19 cellular contexts compared by ENCODE assay signal in the genomic region with DNA sequence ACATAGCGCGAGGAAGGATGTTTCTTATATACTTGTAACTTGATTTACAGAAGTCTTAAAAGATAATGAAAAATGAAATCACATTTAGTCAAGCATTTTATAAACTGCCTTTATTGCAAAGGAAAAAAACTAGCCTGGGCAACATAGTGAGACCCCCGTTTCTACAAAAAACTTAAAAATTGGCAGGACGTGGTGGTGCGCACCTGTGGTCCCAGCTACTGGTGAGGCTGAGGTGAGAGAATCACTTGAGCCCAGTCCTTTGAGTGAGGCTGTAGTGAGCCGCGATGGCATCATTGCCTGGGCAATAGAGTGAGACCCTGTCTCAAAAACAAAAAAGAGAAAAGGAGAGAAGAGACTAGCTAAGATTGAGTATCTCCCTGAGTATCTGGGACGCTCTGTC.
DNase-seq lines count a peak whose midpoint lies in the region; ATAC-seq and TF ChIP-seq lines count a peak whose summit lies in the region.
"Had no signal": no experiment of that assay in that cellular context is flagged by ENCODE, and none has a peak within 500 bp of the region (broad histone marks: within the 10 kb centered on the region; RNA-seq: fewer than 3 reads in every experiment).

No MANE protein-coding gene starts in this region.

- peaks cover 14% of the 10 kb centered on the region for H3K9me3 Mint-ChIP-seq in glutamatergic neuron (ENCODE audit: unreplicated experiment)
- H3K9me3 Mint-ChIP-seq: CD4-positive, alpha-beta memory T cell; GM23338; H9; HFFc6 had no signal

- peaks cover 94% of the 10 kb centered on the region for H3K4me1 ChIP-seq in BLaER1
- no peaks in the 10 kb centered on the region for H3K4me1 ChIP-seq in Panc1 (ENCODE audit: control insufficient read depth, insufficient read depth, low read length)

- no peak for DNase-seq in Panc1 (ENCODE audit: low read depth, low spot score)
- DNase-seq in glutamatergic neuron: no peak
- no peak for DNase-seq in pons (ENCODE audit: low spot score)
- DNase-seq in stimulated activated CD4-positive, alpha-beta T cell treated with anti-CD3 and anti-CD28 coated beads, Interleukin-1b, Interleukin-23, amount 100 ng/mL, for 48 hours: no peak
- no peak for DNase-seq in OCI-M1 (lab: John Stamatoyannopoulos, UW)
- DNase-seq: C1 segment of cervical spinal cord, Calu3, COR-L47, DMS53, DMS79 treated with DMSO at 0.1 percent for 48 hours, GF-D8, H9, HFFc6 had no signal

- H3K27ac ChIP-seq in BLaER1 (peak overlapping the region; percentile 94), Panc1 (ENCODE audit: low read length) (no peak overlapping the region)
- H3K27ac ChIP-seq: 22Rv1 had no signal

- H3K4me3 ChIP-seq in BLaER1: no peak overlapping the region
- H3K4me3 ChIP-seq in Panc1 (ENCODE audit: low read depth in 2 of 2, low read length in 2 of 2): no peak overlapping the region
- H3K4me3 ChIP-seq: GM23338 had no signal

- POLR2A ChIA-PET in Panc1 (lab: Charles Lee): no interaction called here

- H3K27me3 ChIP-seq in BLaER1 (no peaks in the 10 kb centered on the region), Panc1 (ENCODE audit: control insufficient read depth, insufficient read depth, low read length) (no peaks in the 10 kb centered on the region)

- peak overlapping the region; percentile 75; the same call in 1 of the 2 replicates for H3K9ac ChIP-seq in BLaER1

- intact Hi-C loops in Panc1 (cut with micrococcal nuclease; ENCODE audit: unreplicated experiment): no loop called here

- H3K36me3 ChIP-seq in BLaER1: no peaks in the 10 kb centered on the region
- H3K36me3 ChIP-seq in Panc1 (ENCODE audit: control insufficient read depth, insufficient read depth, low read length): no peaks in the 10 kb centered on the region

- H3K9me3 ChIP-seq in BLaER1 (no peaks in the 10 kb centered on the region), Panc1 (ENCODE audit: control insufficient read depth, insufficient read depth, low read depth, low read length) (no peaks in the 10 kb centered on the region)

- peak overlapping the region; percentile 96 for H3K4me2 ChIP-seq in BLaER1
- H3K4me2 ChIP-seq: GM23338 had no signal

- no peak for TF ChIP-seq CTCF in Panc1 (IDR thresholded peaks at IDR 0.05)
- TF ChIP-seq CTCF in glutamatergic neuron (IDR thresholded peaks at IDR 0.05; ENCODE audit: partially characterized antibody, unreplicated experiment): no peak

- CTCF ChIA-PET in Panc1 (lab: Charles Lee): no interaction called here

- peaks cover 30% of the 10 kb centered on the region for H3K4me1 Mint-ChIP-seq in glutamatergic neuron (ENCODE audit: low read depth, unreplicated experiment)

- peaks cover 24% of the 10 kb centered on the region for H3K27me3 Mint-ChIP-seq in glutamatergic neuron (ENCODE audit: unreplicated experiment)

- peak overlapping the region; percentile 17 for H3K27ac Mint-ChIP-seq in glutamatergic neuron (ENCODE audit: unreplicated experiment)
- H3K27ac Mint-ChIP-seq: B cell; CD4-positive, alpha-beta memory T cell; GM23338; H9; HFFc6 had no signal

- H3K4me3 Mint-ChIP-seq in glutamatergic neuron (ENCODE audit: unreplicated experiment): no peak overlapping the region
- H3K4me3 Mint-ChIP-seq: B cell; CD4-positive, alpha-beta memory T cell; GM23338; H9; HFFc6 had no signal

- no peaks in the 10 kb centered on the region for H3K36me3 Mint-ChIP-seq in glutamatergic neuron (ENCODE audit: unreplicated experiment)
- H3K36me3 Mint-ChIP-seq: CD4-positive, alpha-beta memory T cell had no signal

- BruUV-seq in Panc1 (replicated peaks; lab: Mats Ljungman, UMichigan): TSS peak; percentile 57

- no peaks in the 10 kb centered on the region for H4K20me1 ChIP-seq in BLaER1

- in situ Hi-C loops in Panc1 (cut with HindIII; ENCODE audit: low pct_unique_long_range_greater_than_20kb, low sequenced_read_pairs): no loop called here

- no peak for ATAC-seq in Panc1
- ATAC-seq: GM23338, HCT116 had no signal
